16 cellular contexts compared by ENCODE assay signal in the genomic region with DNA sequence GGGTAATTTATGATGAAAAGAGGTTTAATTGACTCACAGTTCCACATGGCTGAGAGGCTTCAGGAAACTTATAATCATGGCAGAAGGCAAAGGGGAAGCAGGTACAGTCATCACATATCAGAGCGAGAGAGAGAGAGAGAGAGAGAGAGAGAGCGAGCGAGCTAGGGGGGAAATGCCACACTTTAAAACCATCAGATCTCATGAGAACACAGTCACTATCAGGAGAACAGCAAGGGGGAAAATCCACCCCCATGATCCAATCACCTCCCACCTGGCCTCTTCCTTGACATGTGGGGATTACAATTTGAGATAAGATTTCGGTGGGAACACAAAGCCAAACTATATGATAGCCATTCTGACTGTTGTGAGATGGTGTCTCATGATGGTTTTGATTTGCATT.
DNase-seq lines count a peak whose midpoint lies in the region; TF ChIP-seq lines count a peak whose summit lies in the region.
"Had no signal": no experiment of that assay in that cellular context is flagged by ENCODE, and none has a peak within 500 bp of the region (broad histone marks: within the 10 kb centered on the region; RNA-seq: fewer than 3 reads in every experiment).

No MANE protein-coding gene starts in this region.

- no peak overlapping the region for H3K23ac ChIP-seq in mesendoderm (ENCODE audit: low read length)

- no peak overlapping the region for H2BK5ac ChIP-seq in mesendoderm (ENCODE audit: low read length)

- H3K27ac ChIP-seq in mesendoderm (ENCODE audit: low read depth, low read length): no peak overlapping the region
- no peak overlapping the region for H3K27ac ChIP-seq in left ventricle myocardium inferior (replicated peaks)
- H3K27ac ChIP-seq: BLaER1 had no signal

- H4K8ac ChIP-seq in mesendoderm (ENCODE audit: low read depth, low read length): no peak overlapping the region

- H2AK5ac ChIP-seq in mesendoderm (ENCODE audit: low read length): no peak overlapping the region

- WGBS in mesendoderm (ENCODE audit: extremely low coverage, insufficient coverage, low lambda C conversion rate): no CpG with 5 or more reads among the region's 4 CpGs

- H3K4me1 ChIP-seq in mesendoderm (ENCODE audit: control insufficient read depth, low read depth, low read length): no peaks in the 10 kb centered on the region
- no peaks in the 10 kb centered on the region for H3K4me1 ChIP-seq in left ventricle myocardium inferior
- H3K4me1 ChIP-seq: BLaER1, Caco-2 had no signal

- H3K4me3 ChIP-seq in mesendoderm (ENCODE audit: low read length): no peak overlapping the region
- no peak overlapping the region for H3K4me3 ChIP-seq in left ventricle myocardium inferior
- H3K4me3 ChIP-seq: BLaER1 had no signal

- no peaks in the 10 kb centered on the region for H3K27me3 ChIP-seq in mesendoderm (ENCODE audit: insufficient read depth, low read length, poor library complexity)
- no peaks in the 10 kb centered on the region for H3K27me3 ChIP-seq in left ventricle myocardium inferior (ENCODE audit: low read depth)
- H3K27me3 ChIP-seq: BLaER1 had no signal

- DNase-seq in NCI-H82 (lab: John Stamatoyannopoulos, UW) (peak; percentile 43), NCI-H82 treated with DMSO at 0.1 percent for 48 hours (lab: John Stamatoyannopoulos, UW; ENCODE audit: unreplicated experiment) (no peak), NCI-H2227 treated with DMSO at 0.1 percent for 48 hours (lab: John Stamatoyannopoulos, UW) (peak; percentile 20), mesendoderm (peak; percentile 68), KG1 (lab: John Stamatoyannopoulos, UW) (no peak), left ventricle myocardium inferior (no peak), hepatic stellate cell (ENCODE audit: low spot score) (no peak)
- DNase-seq: 8988T; AML-193; Caco-2; CD8-positive, alpha-beta memory T cell; DND-41; GDM1; GOT3; H9 had no signal

- intact Hi-C loops in left ventricle myocardium inferior (cut with micrococcal nuclease): no loop called here

- no peak overlapping the region for H3K18ac ChIP-seq in mesendoderm (ENCODE audit: low read length)

- TF ChIP-seq CTCF in left ventricle myocardium inferior (IDR thresholded peaks at IDR 0.05; ENCODE audit: borderline replicate concordance): no peak

- H3K79me1 ChIP-seq in mesendoderm (ENCODE audit: low read length): no peaks in the 10 kb centered on the region

- H3K9me3 ChIP-seq in left ventricle myocardium inferior (replicated peaks): no peaks in the 10 kb centered on the region
- H3K9me3 ChIP-seq: BLaER1, Caco-2 had no signal

- H3K36me3 ChIP-seq in mesendoderm (ENCODE audit: control insufficient read depth, insufficient read depth, low read length) (no peaks in the 10 kb centered on the region), left ventricle myocardium inferior (no peaks in the 10 kb centered on the region)
- H3K36me3 ChIP-seq: BLaER1 had no signal

- H3K9ac ChIP-seq in mesendoderm (ENCODE audit: low read length): no peak overlapping the region
- H3K9ac ChIP-seq: BLaER1 had no signal

- no peak overlapping the region for H4K5ac ChIP-seq in mesendoderm (ENCODE audit: low read length)

- H3K56ac ChIP-seq in mesendoderm (ENCODE audit: low read length): no peak overlapping the region

- no peak overlapping the region for H2BK120ac ChIP-seq in mesendoderm (ENCODE audit: low read depth, low read length)

- no peak overlapping the region for H3K4me2 ChIP-seq in mesendoderm (ENCODE audit: low read length)
- H3K4me2 ChIP-seq: BLaER1 had no signal

- H2BK15ac ChIP-seq in mesendoderm (replicated peaks; ENCODE audit: low read depth): no peak overlapping the region

- no peak overlapping the region for H3K4ac ChIP-seq in mesendoderm (ENCODE audit: low read depth, low read length)

- H3K79me2 ChIP-seq in mesendoderm (ENCODE audit: control insufficient read depth, insufficient read depth, low read length): no peaks in the 10 kb centered on the region

Comparison
In these comparisons a context has a peak if more than half of its experiments do, and no peak if none do; other contexts are left out.
1. DNase-seq: peak in NCI-H82 (single experiment), NCI-H2227 treated with DMSO at 0.1 percent for 48 hours (single experiment) and mesendoderm (single experiment); none in NCI-H82 treated with DMSO at 0.1 percent for 48 hours (single experiment), KG1 (single experiment), left ventricle myocardium inferior (single experiment) and hepatic stellate cell (single experiment).